ENCODE assay signal across 16 cellular contexts in the genomic region with DNA sequence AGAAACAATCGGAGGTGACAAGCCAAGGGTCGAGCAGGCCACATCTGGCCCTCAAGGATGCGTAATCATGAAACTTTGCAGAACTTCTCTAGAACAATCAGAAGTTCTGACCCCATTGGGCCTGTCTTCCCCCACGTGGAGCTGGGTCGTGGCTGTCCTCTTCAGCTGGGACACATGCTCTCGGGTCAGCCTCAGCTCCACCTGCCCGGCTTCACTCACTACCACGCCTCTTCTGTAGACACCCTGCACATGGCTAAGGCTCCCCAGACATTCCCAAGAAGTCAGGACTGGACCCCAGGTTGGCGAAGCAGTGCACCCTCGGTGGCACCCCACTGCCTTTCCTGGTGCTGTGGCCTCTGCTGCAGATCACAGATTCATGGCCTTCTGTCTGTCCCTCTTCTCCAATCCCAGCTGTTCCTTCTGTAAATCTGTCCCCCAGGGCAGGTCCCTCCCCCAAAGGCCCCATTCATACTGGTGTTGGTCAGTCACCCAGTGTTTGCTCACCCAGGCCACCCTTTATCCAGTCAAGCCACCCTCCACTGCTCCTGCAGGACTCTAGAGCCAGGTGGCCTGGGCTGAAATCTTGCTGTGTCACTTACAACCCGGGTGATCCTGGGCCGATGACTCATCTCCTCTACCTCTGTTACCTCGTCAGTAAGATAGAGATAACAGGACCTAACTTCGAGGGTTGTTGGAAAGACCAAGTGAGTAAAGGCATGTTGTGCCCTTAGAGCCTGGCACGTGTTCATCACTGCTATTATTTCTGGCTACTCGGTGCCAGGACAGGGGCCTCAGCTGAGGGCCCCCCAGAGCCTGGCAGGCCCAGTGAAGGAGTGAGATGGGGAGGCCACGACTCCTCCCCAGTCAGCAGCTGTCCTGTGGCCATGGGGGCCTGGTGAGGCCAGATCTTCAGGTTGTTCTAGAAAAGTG. TPM values are rescaled to one million over a fixed set of nuclear protein-coding genes. Genes with fewer than 3 reads are reported as not detected.
A peak's percentile ranks its signal among the peaks of the same experiment; 100 is the strongest.
DNase-seq lines count a peak whose midpoint lies in the region; ATAC-seq, FAIRE-seq and TF ChIP-seq lines count a peak whose summit lies in the region.
"Had no signal": no experiment of that assay in that cellular context is flagged by ENCODE, and none has a peak within 500 bp of the region (broad histone marks: within the 10 kb centered on the region; RNA-seq: fewer than 3 reads in every experiment).

No MANE protein-coding gene starts in this region.

- H3K27ac ChIP-seq in A549, result peak overlapping the region; percentile 85 to 92
- H3K27ac ChIP-seq: gastrocnemius medialis had no signal

- TF ChIP-seq EP300 in A549 (IDR thresholded peaks at IDR 0.05), result peak; percentile 59 to 61; a peak in 2 of 5 replicates

- no peak overlapping the region for H3K4me3 ChIP-seq in A549
- H3K4me3 ChIP-seq: gastrocnemius medialis had no signal

- no peak for TF ChIP-seq CTCF in A549 (IDR thresholded peaks at IDR 0.05)

- 31% methylated on average over 17 of the region's 17 CpGs for WGBS in A549 (ENCODE audit: missing lambda C conversion rate)

- POLR2A ChIA-PET in A549 (lab: Yijun Ruan, JAX), result interaction anchor here (0.7 kb wide), 1 partner anchor 219 kb away, joined by 5 read pairs; no protein-coding TSS in a partner anchor

- H3K4me1 ChIP-seq in A549, result peaks cover 91% of the 10 kb centered on the region
- H3K4me1 ChIP-seq: gastrocnemius medialis had no signal

- CTCF ChIA-PET in A549 (lab: Yijun Ruan, JAX), result interaction anchor here (3.1 to 4.4 kb wide), 2 partner anchors 10 to 62 kb away, joined by 12 to 22 read pairs; no protein-coding TSS in a partner anchor

- DNase-seq in A549 (ENCODE audit: low read depth in 1 of 2, low spot score in 1 of 2) (peak; percentile 78 to 93), Daoy (ENCODE audit: low read depth) (peak; percentile 48), RPMI7951 (ENCODE audit: low read depth) (peak; percentile 42), iris pigment epithelial cell (ENCODE audit: low read depth) (peak; percentile 32), NCI-H774 (lab: John Stamatoyannopoulos, UW) (no peak), KG1 (lab: John Stamatoyannopoulos, UW) (no peak), H54 (ENCODE audit: insufficient read length, low spot score) (no peak)
- DNase-seq: CD8-positive, alpha-beta T cell; gastrocnemius medialis; NCI-H1436 treated with DMSO at 0.1 percent for 48 hours; stimulated activated CD4-positive, alpha-beta T cell treated with anti-CD3 and anti-CD28 coated beads, Interleukin-4, amount 100 ng/mL, for 4 hours; stimulated activated naive CD8-positive, alpha-beta T cell treated with anti-CD3 and anti-CD28 coated beads, Interleukin-15, amount 100 ng/mL, for 72 hours; T-cell had no signal

- no peak for TF ChIP-seq POLR2A in A549 (IDR thresholded peaks at IDR 0.05; ENCODE audit: low read length)
- TF ChIP-seq POLR2A in H54 (IDR thresholded peaks at IDR 0.05; ENCODE audit: low read depth, low read length), result no peak

- peak overlapping the region; percentile 55 for H3K4me2 ChIP-seq in A549

- FAIRE-seq in A549 (lab: Jason Lieb, UNC) (no peak), H54 (lab: Jason Lieb, UNC) (no peak)
- FAIRE-seq: islet of Langerhans had no signal

- ATAC-seq in A549, result peak; percentile 72 to 75
- no peak for ATAC-seq in HG02610 (IDR thresholded peaks at IDR 0.05; ENCODE audit: unreplicated experiment)
- ATAC-seq: CD8-positive, alpha-beta T cell; gastrocnemius medialis; stimulated activated naive CD8-positive, alpha-beta T cell treated with anti-CD3 and anti-CD28 coated beads, Interleukin-15, amount 100 ng/mL, for 72 hours; T-cell had no signal

- 0 out of 3 replicates have a peak, but pooled peaks cover 3% of the 10 kb centered on the region for H3K9me3 ChIP-seq in A549
- H3K9me3 ChIP-seq: gastrocnemius medialis had no signal

- TF ChIP-seq RAD21 in A549 (conservative IDR thresholded peaks at IDR 0.05 in 1 of 2, IDR thresholded peaks at IDR 0.05 in 1 of 2), result 0 out of 5 replicates have a peak, but pooled peaks have one; percentile 15 to 18

TF ChIP-seq in A549, 52 proteins besides CTCF, POLR2A, EP300 and RAD21 (continues in another document):
- TF ChIP-seq EHMT2 (IDR thresholded peaks at IDR 0.05; ENCODE audit: low read depth) (no peak), MAFK (IDR thresholded peaks at IDR 0.05; ENCODE audit: partially characterized antibody) (peak; percentile 97), NR3C1 (IDR thresholded peaks at IDR 0.05) (no peak), ZSCAN20 (CRISPR knock-in tag; IDR thresholded peaks at IDR 0.05) (no peak), CEBPB (IDR thresholded peaks at IDR 0.05) (0 out of 4 replicates have a peak, but pooled peaks of 1 of the 2 experiments have one; percentile 31), FOSL2 (IDR thresholded peaks at IDR 0.05) (peak; percentile 63), FOSL2 (CRISPR knock-in tag; IDR thresholded peaks at IDR 0.05) (peak; percentile 98), JUN (IDR thresholded peaks at IDR 0.05) (0 out of 5 replicates have a peak, but pooled peaks have one; percentile 30 to 72), SMC3 (IDR thresholded peaks at IDR 0.05) (0 out of 3 replicates have a peak, but pooled peaks have one; percentile 16), NFE2L2 (conservative IDR thresholded peaks at IDR 0.05; ENCODE audit: low read length) (peak; percentile 81), HOXB13 (CRISPR knock-in tag; IDR thresholded peaks at IDR 0.05; ENCODE audit: low read depth) (peak; percentile 47; the same call in 1 of the 2 replicates), POLR2AphosphoS2 (conservative IDR thresholded peaks at IDR 0.05; ENCODE audit: low read length) (no peak), HEYL (CRISPR knock-in tag; IDR thresholded peaks at IDR 0.05) (no peak; the same call in 1 of the 2 replicates), BHLHE40 (IDR thresholded peaks at IDR 0.05; ENCODE audit: low read depth, low read length) (no peak), KDM5A (IDR thresholded peaks at IDR 0.05) (no peak), ESRRA (IDR thresholded peaks at IDR 0.05; ENCODE audit: borderline replicate concordance, low read length) (no peak), EHF (CRISPR knock-in tag; IDR thresholded peaks at IDR 0.05) (no peak; the same call in 1 of the 2 replicates), FOXS1 (CRISPR knock-in tag; IDR thresholded peaks at IDR 0.05) (no peak), CBX2 (IDR thresholded peaks at IDR 0.05; ENCODE audit: borderline replicate concordance, low read depth) (no peak)
- TF ChIP-seq, protein P1, sequence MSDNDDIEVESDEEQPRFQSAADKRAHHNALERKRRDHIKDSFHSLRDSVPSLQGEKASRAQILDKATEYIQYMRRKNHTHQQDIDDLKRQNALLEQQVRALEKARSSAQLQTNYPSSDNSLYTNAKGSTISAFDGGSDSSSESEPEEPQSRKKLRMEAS (IDR thresholded peaks at IDR 0.05), result peak; percentile 96
- TF ChIP-seq, protein P2, sequence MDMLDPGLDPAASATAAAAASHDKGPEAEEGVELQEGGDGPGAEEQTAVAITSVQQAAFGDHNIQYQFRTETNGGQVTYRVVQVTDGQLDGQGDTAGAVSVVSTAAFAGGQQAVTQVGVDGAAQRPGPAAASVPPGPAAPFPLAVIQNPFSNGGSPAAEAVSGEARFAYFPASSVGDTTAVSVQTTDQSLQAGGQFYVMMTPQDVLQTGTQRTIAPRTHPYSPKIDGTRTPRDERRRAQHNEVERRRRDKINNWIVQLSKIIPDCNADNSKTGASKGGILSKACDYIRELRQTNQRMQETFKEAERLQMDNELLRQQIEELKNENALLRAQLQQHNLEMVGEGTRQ (IDR thresholded peaks at IDR 0.05), result peak; percentile 42; the same call in 1 of the 2 replicates
- TF ChIP-seq, protein P3, sequence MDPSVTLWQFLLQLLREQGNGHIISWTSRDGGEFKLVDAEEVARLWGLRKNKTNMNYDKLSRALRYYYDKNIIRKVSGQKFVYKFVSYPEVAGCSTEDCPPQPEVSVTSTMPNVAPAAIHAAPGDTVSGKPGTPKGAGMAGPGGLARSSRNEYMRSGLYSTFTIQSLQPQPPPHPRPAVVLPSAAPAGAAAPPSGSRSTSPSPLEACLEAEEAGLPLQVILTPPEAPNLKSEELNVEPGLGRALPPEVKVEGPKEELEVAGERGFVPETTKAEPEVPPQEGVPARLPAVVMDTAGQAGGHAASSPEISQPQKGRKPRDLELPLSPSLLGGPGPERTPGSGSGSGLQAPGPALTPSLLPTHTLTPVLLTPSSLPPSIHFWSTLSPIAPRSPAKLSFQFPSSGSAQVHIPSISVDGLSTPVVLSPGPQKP (IDR thresholded peaks at IDR 0.05; ENCODE audit: low read depth, low read length), result no peak
- TF ChIP-seq, protein P4, sequence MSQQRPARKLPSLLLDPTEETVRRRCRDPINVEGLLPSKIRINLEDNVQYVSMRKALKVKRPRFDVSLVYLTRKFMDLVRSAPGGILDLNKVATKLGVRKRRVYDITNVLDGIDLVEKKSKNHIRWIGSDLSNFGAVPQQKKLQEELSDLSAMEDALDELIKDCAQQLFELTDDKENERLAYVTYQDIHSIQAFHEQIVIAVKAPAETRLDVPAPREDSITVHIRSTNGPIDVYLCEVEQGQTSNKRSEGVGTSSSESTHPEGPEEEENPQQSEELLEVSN (IDR thresholded peaks at IDR 0.05; ENCODE audit: borderline replicate concordance, low read depth), result peak; percentile 85
- TF ChIP-seq, protein P5, sequence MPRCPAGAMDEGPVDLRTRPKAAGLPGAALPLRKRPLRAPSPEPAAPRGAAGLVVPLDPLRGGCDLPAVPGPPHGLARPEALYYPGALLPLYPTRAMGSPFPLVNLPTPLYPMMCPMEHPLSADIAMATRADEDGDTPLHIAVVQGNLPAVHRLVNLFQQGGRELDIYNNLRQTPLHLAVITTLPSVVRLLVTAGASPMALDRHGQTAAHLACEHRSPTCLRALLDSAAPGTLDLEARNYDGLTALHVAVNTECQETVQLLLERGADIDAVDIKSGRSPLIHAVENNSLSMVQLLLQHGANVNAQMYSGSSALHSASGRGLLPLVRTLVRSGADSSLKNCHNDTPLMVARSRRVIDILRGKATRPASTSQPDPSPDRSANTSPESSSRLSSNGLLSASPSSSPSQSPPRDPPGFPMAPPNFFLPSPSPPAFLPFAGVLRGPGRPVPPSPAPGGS (IDR thresholded peaks at IDR 0.05), result no peak
- TF ChIP-seq, protein P6, sequence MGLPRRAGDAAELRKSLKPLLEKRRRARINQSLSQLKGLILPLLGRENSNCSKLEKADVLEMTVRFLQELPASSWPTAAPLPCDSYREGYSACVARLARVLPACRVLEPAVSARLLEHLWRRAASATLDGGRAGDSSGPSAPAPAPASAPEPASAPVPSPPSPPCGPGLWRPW (IDR thresholded peaks at IDR 0.05), result no peak

RNA-seq across cellular contexts. Expression of a gene that starts 1.4 kb away (rescaled TPM):
- polyA plus RNA-seq in A549 (2011; rRNA removed), result 0.43 and 1.3 TPM in 2 replicates
- polyA plus RNA-seq in A549 (2012; cell fraction: cytosol; rRNA removed), result 0.24 and 0.58 TPM in 2 replicates
- polyA plus RNA-seq in A549 (2012; cell fraction: nucleus; rRNA removed), result 1.2 and 1.8 TPM in 2 replicates
- 0.30 to 0.40 TPM (median 0.38 TPM) in 3 replicates for polyA plus RNA-seq in A549 (2017; fragmentation: RNase III; extraction: RNeasy Plus Mini Kit Qiagen cat#74134 plus additional on column Dnase treatment)
- polyA minus RNA-seq in A549 (2011; rRNA and poly(A)+ RNA removed), result 1.9 and 2.6 TPM in 2 replicates
- total RNA-seq in Daoy (2014; rRNA removed; shearing (Covaris generic)), result not detected in 2 replicates
- not detected in 2 replicates for total RNA-seq in RPMI7951 (2014; rRNA removed; shearing (Covaris generic))
- total RNA-seq: myocyte had no signal

Comparison
In these comparisons a context has a peak if more than half of its experiments do, and no peak if none do; other contexts are left out.
1. DNase-seq: peak in A549 (2 of 2), Daoy (single experiment), RPMI7951 (single experiment) and iris pigment epithelial cell (single experiment); none in NCI-H774 (single experiment), KG1 (single experiment) and H54 (single experiment).